Comparison of ENCODE assay signal across 7 cellular contexts in genomic region chr17:78378225-78379133, GRCh38. TPM values are rescaled to one million over a fixed set of nuclear protein-coding genes. Genes with fewer than 3 reads are reported as not detected.
DNase-seq lines count a peak whose midpoint lies in the region; ATAC-seq, FAIRE-seq and TF ChIP-seq lines count a peak whose summit lies in the region.

A gene with protein sequence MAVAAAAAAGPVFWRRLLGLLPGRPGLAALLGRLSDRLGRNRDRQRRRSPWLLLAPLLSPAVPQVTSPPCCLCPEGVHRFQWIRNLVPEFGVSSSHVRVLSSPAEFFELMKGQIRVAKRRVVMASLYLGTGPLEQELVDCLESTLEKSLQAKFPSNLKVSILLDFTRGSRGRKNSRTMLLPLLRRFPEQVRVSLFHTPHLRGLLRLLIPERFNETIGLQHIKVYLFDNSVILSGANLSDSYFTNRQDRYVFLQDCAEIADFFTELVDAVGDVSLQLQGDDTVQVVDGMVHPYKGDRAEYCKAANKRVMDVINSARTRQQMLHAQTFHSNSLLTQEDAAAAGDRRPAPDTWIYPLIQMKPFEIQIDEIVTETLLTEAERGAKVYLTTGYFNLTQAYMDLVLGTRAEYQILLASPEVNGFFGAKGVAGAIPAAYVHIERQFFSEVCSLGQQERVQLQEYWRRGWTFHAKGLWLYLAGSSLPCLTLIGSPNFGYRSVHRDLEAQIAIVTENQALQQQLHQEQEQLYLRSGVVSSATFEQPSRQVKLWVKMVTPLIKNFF (plus strand): TSS chr17:78378649. CDS start chr17:78378666, 17 bp downstream.

- no TSS peak for BruUV-seq in OCI-LY7 (replicated peaks; lab: Mats Ljungman, UMichigan)

- H3K4me2 ChIP-seq in OCI-LY7 (ENCODE audit: low read length): peak within 1 kb of the TSS; percentile 84

- 0 out of 2 replicates have a peak, but pooled peaks have one; percentile 17 for TF ChIP-seq CTCF in OCI-LY7 (conservative IDR thresholded peaks at IDR 0.05; ENCODE audit: low read length)
- TF ChIP-seq CTCF in epithelial cell of proximal tubule (conservative IDR thresholded peaks at IDR 0.05; ENCODE audit: low read depth, low read length): no peak

- POLR2A ChIA-PET in OCI-LY7 (lab: Charles Lee): no interaction called here

- H3K27ac ChIP-seq in OCI-LY7 (ENCODE audit: low read depth, low read length, poor library complexity, severe bottlenecking): peak within 1 kb of the TSS; percentile 13
- H3K27ac ChIP-seq in mucosa of rectum (ENCODE audit: low read depth in 2 of 2, low read length in 2 of 2): peak within 1 kb of the TSS; percentile 73 to 75

- peak within 1 kb of the TSS; percentile 94 for H3K4me3 ChIP-seq in OCI-LY7 (ENCODE audit: low read depth, low read length, poor library complexity, severe bottlenecking)
- peak within 1 kb of the TSS; percentile 82 for H3K4me3 ChIP-seq in epithelial cell of proximal tubule (ENCODE audit: low read depth, low read length)
- peak within 1 kb of the TSS; percentile 81 to 93 for H3K4me3 ChIP-seq in mucosa of rectum (ENCODE audit: low read length in 2 of 2)

- H3K4me1 ChIP-seq in OCI-LY7 (ENCODE audit: insufficient read depth, low read length, poor library complexity, severe bottlenecking) (peaks cover 33% of the 10 kb centered on the region), mucosa of rectum (ENCODE audit: control insufficient read depth in 2 of 2, insufficient read depth in 2 of 2, low read length in 2 of 2) (peaks cover 18 to 22% of the 10 kb centered on the region in 2 donors)

- no peaks in the 10 kb centered on the region for H3K27me3 ChIP-seq in mucosa of rectum (ENCODE audit: control insufficient read depth in 2 of 2, insufficient read depth in 2 of 2, low read length in 2 of 2)

- no peaks in the 10 kb centered on the region for H3K9me3 ChIP-seq in OCI-LY7 (ENCODE audit: low read length)
- no peaks in the 10 kb centered on the region for H3K9me3 ChIP-seq in mucosa of rectum (ENCODE audit: control insufficient read depth in 2 of 2, low read length in 2 of 2)

- H2AFZ ChIP-seq in OCI-LY7 (ENCODE audit: low read length): peak within 1 kb of the TSS; percentile 94

- peak; percentile 64 for DNase-seq in GM18507 (ENCODE audit: extremely low spot score, insufficient read length, low read depth)
- peak; percentile 90 for DNase-seq in OCI-LY7 (ENCODE audit: low spot score)
- DNase-seq in activated T-cell treated with anti-CD3 and anti-CD28 coated beads, Interleukin-2, amount 50 U/mL, for 1 hour: peak; percentile 85
- DNase-seq in epithelial cell of proximal tubule (ENCODE audit: low read depth): no peak
- peak; percentile 65 to 69 for DNase-seq in stimulated activated CD8-positive, alpha-beta memory T cell treated with anti-CD3 and anti-CD28 coated beads, Interleukin-7, amount 100 ng/mL, for 1 hour (ENCODE audit: low read depth in 2 of 2)

- peak; percentile 71 for ATAC-seq in HG03432 (IDR thresholded peaks at IDR 0.05; ENCODE audit: unreplicated experiment)

- peaks cover 22% of the 10 kb centered on the region; the same call in 1 of the 2 replicates for H4K20me1 ChIP-seq in OCI-LY7 (ENCODE audit: insufficient read depth, low read length)

- peak; percentile 69 for FAIRE-seq in GM18507 (lab: Jason Lieb, UNC)

- H3K9me2 ChIP-seq in OCI-LY7 (ENCODE audit: insufficient read depth, low read length): no peaks in the 10 kb centered on the region

- intact Hi-C loops in OCI-LY7 (cut with micrococcal nuclease; ENCODE audit: unreplicated experiment): loop anchor here (5.0 kb wide), 1 partner anchor 44 kb away; no protein-coding TSS in a partner anchor

- H3K36me3 ChIP-seq in OCI-LY7 (ENCODE audit: insufficient read depth, low read length): peaks cover 12% of the 10 kb centered on the region; the same call in 1 of the 2 replicates
- H3K36me3 ChIP-seq in mucosa of rectum (ENCODE audit: control insufficient read depth in 2 of 2, insufficient read depth in 2 of 2, low read length in 2 of 2): no peaks in the 10 kb centered on the region

- H3K79me2 ChIP-seq in OCI-LY7 (ENCODE audit: insufficient read depth, low read depth, low read length): peaks cover 43% of the 10 kb centered on the region

- CTCF ChIA-PET in OCI-LY7 (lab: Charles Lee; ENCODE audit: unreplicated experiment): no interaction called here

- H3K9ac ChIP-seq in mucosa of rectum (ENCODE audit: low read depth in 1 of 2, low read length in 2 of 2): peak within 1 kb of the TSS; percentile 80 to 91

RNA-seq across cellular contexts. Expression of the gene that starts here (rescaled TPM):
- 59.6 and 67.3 TPM in 2 replicates for total RNA-seq in OCI-LY7 (2014; rRNA removed; shearing (Covaris generic))
- 61.3 and 68.2 TPM in 2 replicates for total RNA-seq in OCI-LY7 (2022)
- total RNA-seq in epithelial cell of proximal tubule: 28.7 and 40.6 TPM in 2 replicates
